1 cellular context compared by ENCODE assay signal in the genomic region with DNA sequence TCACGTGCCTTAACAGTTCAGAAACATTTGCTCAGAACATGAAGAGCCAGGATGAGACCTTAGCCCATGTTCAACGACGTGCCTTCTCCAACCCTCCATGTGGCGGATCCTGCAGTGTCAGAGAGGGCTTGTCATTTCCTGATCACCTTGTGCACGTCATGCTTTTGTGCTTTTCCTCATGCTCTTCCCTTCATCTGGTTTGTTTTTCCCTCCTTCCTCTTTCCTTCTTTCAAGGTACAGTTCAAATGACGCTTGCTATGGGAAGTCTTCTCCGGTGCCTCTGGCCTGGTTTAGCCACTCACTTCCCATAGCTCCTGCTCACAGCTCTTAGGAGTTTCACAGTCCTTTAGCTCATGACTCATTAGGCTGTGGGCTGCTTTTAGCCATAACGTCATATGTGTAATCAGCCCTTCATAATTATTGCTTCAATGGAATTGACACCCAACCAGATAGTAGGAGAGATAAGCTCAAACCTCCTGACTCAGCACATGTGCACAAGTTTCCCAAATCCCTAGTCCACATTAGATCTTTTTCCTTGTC.
TF ChIP-seq lines count a peak whose summit lies in the region.

No MANE protein-coding gene starts in this region.

TF ChIP-seq in SK-N-SH treated with all-trans-retinoic acid at 6 μM for 48 hours, 23 proteins besides CTCF, POLR2A, EP300 and RAD21 (continued from another document):
- TF ChIP-seq, protein P1, sequence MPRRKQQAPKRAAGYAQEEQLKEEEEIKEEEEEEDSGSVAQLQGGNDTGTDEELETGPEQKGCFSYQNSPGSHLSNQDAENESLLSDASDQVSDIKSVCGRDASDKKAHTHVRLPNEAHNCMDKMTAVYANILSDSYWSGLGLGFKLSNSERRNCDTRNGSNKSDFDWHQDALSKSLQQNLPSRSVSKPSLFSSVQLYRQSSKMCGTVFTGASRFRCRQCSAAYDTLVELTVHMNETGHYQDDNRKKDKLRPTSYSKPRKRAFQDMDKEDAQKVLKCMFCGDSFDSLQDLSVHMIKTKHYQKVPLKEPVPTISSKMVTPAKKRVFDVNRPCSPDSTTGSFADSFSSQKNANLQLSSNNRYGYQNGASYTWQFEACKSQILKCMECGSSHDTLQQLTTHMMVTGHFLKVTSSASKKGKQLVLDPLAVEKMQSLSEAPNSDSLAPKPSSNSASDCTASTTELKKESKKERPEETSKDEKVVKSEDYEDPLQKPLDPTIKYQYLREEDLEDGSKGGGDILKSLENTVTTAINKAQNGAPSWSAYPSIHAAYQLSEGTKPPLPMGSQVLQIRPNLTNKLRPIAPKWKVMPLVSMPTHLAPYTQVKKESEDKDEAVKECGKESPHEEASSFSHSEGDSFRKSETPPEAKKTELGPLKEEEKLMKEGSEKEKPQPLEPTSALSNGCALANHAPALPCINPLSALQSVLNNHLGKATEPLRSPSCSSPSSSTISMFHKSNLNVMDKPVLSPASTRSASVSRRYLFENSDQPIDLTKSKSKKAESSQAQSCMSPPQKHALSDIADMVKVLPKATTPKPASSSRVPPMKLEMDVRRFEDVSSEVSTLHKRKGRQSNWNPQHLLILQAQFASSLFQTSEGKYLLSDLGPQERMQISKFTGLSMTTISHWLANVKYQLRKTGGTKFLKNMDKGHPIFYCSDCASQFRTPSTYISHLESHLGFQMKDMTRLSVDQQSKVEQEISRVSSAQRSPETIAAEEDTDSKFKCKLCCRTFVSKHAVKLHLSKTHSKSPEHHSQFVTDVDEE (CRISPR knock-in tag; IDR thresholded peaks at IDR 0.05) = no peak
- no peak for TF ChIP-seq CSDC2 (CRISPR knock-in tag; IDR thresholded peaks at IDR 0.05)
- no peak for TF ChIP-seq ZC3H10 (CRISPR knock-in tag; IDR thresholded peaks at IDR 0.05)
- no peak for TF ChIP-seq GLIS3 (CRISPR knock-in tag; IDR thresholded peaks at IDR 0.05)
